ENCODE assay signal across 1 cellular context in the genomic region with DNA sequence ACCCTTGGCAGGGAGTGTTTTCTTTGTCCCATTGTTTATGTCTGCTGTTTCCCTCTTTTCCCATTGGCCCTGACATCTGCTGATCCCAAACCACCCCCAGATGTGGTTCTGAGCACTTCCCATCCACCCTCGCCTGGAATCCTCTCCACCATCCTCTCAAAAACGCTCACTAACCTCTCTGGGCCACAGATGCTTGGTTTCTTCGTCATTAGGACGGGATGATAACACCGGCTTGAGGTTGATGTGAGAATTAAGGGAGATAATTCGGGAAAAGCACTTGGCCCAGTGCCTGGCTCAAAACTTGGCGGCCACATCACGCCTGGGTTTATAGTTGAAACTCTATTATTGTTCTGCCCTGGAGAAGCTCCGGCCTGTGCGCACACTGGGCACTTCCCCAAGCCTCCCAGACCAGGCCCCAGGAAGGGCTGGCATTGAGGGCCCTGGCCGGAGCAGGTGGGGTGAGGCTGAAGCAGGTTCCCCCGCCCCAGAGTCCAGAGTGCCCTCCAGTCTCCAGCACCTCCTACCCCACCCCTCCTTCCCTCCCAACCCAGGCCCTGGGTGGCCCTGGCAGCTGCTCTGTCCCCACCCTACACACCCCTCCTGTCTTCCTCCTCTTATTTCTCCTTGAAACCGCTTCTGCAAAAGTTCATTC.
TF ChIP-seq lines count a peak whose summit lies in the region.

No MANE protein-coding gene starts in this region.

TF ChIP-seq in IMR-90, 13 proteins besides CTCF, POLR2A, EP300 and RAD21 (continued from another document):
- TF ChIP-seq, protein P1, sequence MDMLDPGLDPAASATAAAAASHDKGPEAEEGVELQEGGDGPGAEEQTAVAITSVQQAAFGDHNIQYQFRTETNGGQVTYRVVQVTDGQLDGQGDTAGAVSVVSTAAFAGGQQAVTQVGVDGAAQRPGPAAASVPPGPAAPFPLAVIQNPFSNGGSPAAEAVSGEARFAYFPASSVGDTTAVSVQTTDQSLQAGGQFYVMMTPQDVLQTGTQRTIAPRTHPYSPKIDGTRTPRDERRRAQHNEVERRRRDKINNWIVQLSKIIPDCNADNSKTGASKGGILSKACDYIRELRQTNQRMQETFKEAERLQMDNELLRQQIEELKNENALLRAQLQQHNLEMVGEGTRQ (IDR thresholded peaks at IDR 0.05; ENCODE audit: low read depth, low read length) = no peak
- TF ChIP-seq MAFK (IDR thresholded peaks at IDR 0.05; ENCODE audit: low read depth, low read length) (no peak), NFE2L2 (IDR thresholded peaks at IDR 0.05; ENCODE audit: low read depth, low read length) (no peak)
